ENCODE assay signal across 29 cellular contexts in genomic region chr10:58674260-58674659, GRCh38.
"Had no signal": no experiment of that assay in that cellular context is flagged by ENCODE, and none has a peak within 500 bp of the region (broad histone marks: within the 10 kb centered on the region; RNA-seq: fewer than 3 reads in every experiment).

No MANE protein-coding gene starts in this region.

- H3K4me1 Mint-ChIP-seq: activated CD8-positive, alpha-beta memory T cell treated with anti-CD3 and anti-CD28 coated beads, Interleukin-2, amount 10 ng/mL, durations not matched to agents 7 days and 5 days; activated naive CD4-positive, alpha-beta T cell treated with anti-CD3 and anti-CD28 coated beads, Interleukin-2, amount 50 U/mL, for 24 hours had no signal

- H3K27me3 Mint-ChIP-seq: activated CD8-positive, alpha-beta memory T cell treated with anti-CD3 and anti-CD28 coated beads, Interleukin-2, amount 10 ng/mL, durations not matched to agents 7 days and 5 days had no signal

- ATAC-seq: activated CD8-positive, alpha-beta memory T cell treated with anti-CD3 and anti-CD28 coated beads, Interleukin-2, amount 10 ng/mL, durations not matched to agents 7 days and 5 days; Panc1; WTC11 had no signal

- DNase-seq: activated CD4-positive, alpha-beta T cell treated with anti-CD3 and anti-CD28 coated beads for 48 hours; activated CD4-positive, alpha-beta T cell treated with anti-CD3 and anti-CD28 coated beads, Interleukin-2, amount 50 U/mL, for 48 hours; activated CD4-positive, CD25-positive, alpha-beta regulatory T cell treated with anti-CD3 and anti-CD28 coated beads, Interleukin-2, amount 50 U/mL, for 72 hours; activated CD8-positive, alpha-beta memory T cell treated with anti-CD3 and anti-CD28 coated beads, Interleukin-2, amount 10 ng/mL, durations not matched to agents 7 days and 5 days; activated gamma-delta T cell treated with Interleukin-2 at 50 U/mL for 16 hours; activated T-cell treated with anti-CD3 and anti-CD28 coated beads for 4 hours; activated T-cell treated with anti-CD3 and anti-CD28 coated beads, Interleukin-2, amount 50 U/mL, for 48 hours; aorta; cerebellar nuclear complex; Kasumi-1; KBM-7; NCI-H1092; NCI-H1417; NCI-H1694; NCI-H2029; NCI-H2107; NCI-H2171 treated with DMSO at 0.1 percent for 48 hours; NCI-H226; NCI-H526 treated with DMSO at 0.1 percent for 48 hours; NK-92 treated with Interleukin-12 subunit alpha and Interleukin-12 subunit beta, amount 100 ng/mL, for 24 hours; OCI-M1; Right ventricle myocardium superior; RPMI8226; SJCRH30 had no signal

- H3K9me3 Mint-ChIP-seq: T-helper 1 cell treated with Interleukin-12 subunit alpha and Interleukin-12 subunit beta and Interleukin-4 antibody, amounts not matched to agents 30 μg/mL and 1 μg/mL, for 36 hours had no signal

- H3K36me3 Mint-ChIP-seq: activated CD8-positive, alpha-beta memory T cell treated with anti-CD3 and anti-CD28 coated beads, Interleukin-2, amount 10 ng/mL, durations not matched to agents 7 days and 5 days; activated naive CD4-positive, alpha-beta T cell treated with anti-CD3 and anti-CD28 coated beads, Interleukin-2, amount 50 U/mL, for 24 hours had no signal

- H3K4me3 Mint-ChIP-seq: activated CD8-positive, alpha-beta memory T cell treated with anti-CD3 and anti-CD28 coated beads, Interleukin-2, amount 10 ng/mL, durations not matched to agents 7 days and 5 days; activated naive CD4-positive, alpha-beta T cell treated with anti-CD3 and anti-CD28 coated beads, Interleukin-2, amount 50 U/mL, for 24 hours; T-helper 1 cell treated with Interleukin-12 subunit alpha and Interleukin-12 subunit beta and Interleukin-4 antibody, amounts not matched to agents 30 μg/mL and 1 μg/mL, for 36 hours; WTC11 had no signal

- H3K27ac Mint-ChIP-seq: activated CD8-positive, alpha-beta memory T cell treated with anti-CD3 and anti-CD28 coated beads, Interleukin-2, amount 10 ng/mL, durations not matched to agents 7 days and 5 days; activated naive CD4-positive, alpha-beta T cell treated with anti-CD3 and anti-CD28 coated beads, Interleukin-2, amount 50 U/mL, for 24 hours; activated T-helper 2 cell treated with anti-CD3 and anti-CD28 coated beads, Interferon-gamma antibody, Interleukin-2, Interleukin-4, amounts not matched to agents 10 μg/mL and 5 μg/mL and 100 μg/mL, durations not matched to agents 14 hours and 24 hours and 36 hours; T-helper 1 cell treated with Interleukin-12 subunit alpha and Interleukin-12 subunit beta and Interleukin-4 antibody, amounts not matched to agents 30 μg/mL and 1 μg/mL, for 36 hours; WTC11 had no signal
